Comparison of ENCODE assay signal across 21 cellular contexts in the genomic region with DNA sequence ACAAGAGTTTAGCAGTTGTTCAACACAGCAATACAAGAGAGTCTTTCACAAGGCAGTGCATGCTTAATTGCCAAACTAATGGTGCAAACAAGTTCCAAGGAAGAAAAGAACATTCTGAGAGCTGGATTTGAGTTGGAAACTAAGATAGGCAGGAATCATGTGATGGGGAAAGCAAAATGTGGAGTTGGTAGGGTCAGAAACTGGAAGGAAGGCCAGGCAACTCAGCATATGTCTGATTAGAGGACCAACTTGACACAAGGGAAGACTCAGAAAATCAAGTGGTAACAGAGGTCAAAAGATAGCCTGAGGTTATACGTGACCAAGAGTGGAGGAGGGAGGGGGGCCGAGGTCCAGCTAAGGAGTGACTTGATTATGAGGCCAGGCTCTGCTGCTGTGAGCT.
DNase-seq lines count a peak whose midpoint lies in the region; ATAC-seq, FAIRE-seq and TF ChIP-seq lines count a peak whose summit lies in the region.
"Had no signal": no experiment of that assay in that cellular context is flagged by ENCODE, and none has a peak within 500 bp of the region (broad histone marks: within the 10 kb centered on the region; RNA-seq: fewer than 3 reads in every experiment).

No MANE protein-coding gene starts in this region.

- H3K36me3 Mint-ChIP-seq in endodermal cell (ENCODE audit: low read depth): peaks cover 15% of the 10 kb centered on the region
- no peaks in the 10 kb centered on the region for H3K36me3 Mint-ChIP-seq in activated naive CD4-positive, alpha-beta T cell treated with anti-CD3 and anti-CD28 coated beads, Interleukin-2, amount 10 ng/mL, durations not matched to agents 7 days and 5 days

- H3K9me3 ChIP-seq in endodermal cell (ENCODE audit: control insufficient read depth, low read length): no peaks in the 10 kb centered on the region
- no peaks in the 10 kb centered on the region for H3K9me3 ChIP-seq in right lobe of liver
- H3K9me3 ChIP-seq in small intestine (ENCODE audit: control insufficient read depth, low read depth): no peaks in the 10 kb centered on the region

- H3K27ac ChIP-seq in endodermal cell (ENCODE audit: low read depth, low read length) (no peak overlapping the region), right lobe of liver (no peak overlapping the region), substantia nigra (ENCODE audit: low read depth, low read length, poor library complexity, severe bottlenecking) (peak overlapping the region; percentile 77), foreskin keratinocyte (no peak overlapping the region), small intestine (ENCODE audit: low read depth in 1 of 2, low read length in 1 of 2) (peak overlapping the region in 1 of 2 donors; percentile 9)
- H3K27ac ChIP-seq: HL-60, RWPE1 had no signal

- H3K27me3 ChIP-seq in endodermal cell (ENCODE audit: control insufficient read depth, insufficient read depth, low read length, poor library complexity, severe bottlenecking) (no peaks in the 10 kb centered on the region), right lobe of liver (no peaks in the 10 kb centered on the region), foreskin keratinocyte (no peaks in the 10 kb centered on the region), small intestine (ENCODE audit: control insufficient read depth in 2 of 2, insufficient read depth in 2 of 2, low read length in 2 of 2) (no peaks in the 10 kb centered on the region)

- ATAC-seq in right lobe of liver: peak in 3 of 4 donors; percentile 53 to 85 (median 54)
- no peak for ATAC-seq in foreskin keratinocyte
- no peak for ATAC-seq in HG03457 (IDR thresholded peaks at IDR 0.05; ENCODE audit: unreplicated experiment)

- H3K4me3 ChIP-seq in endodermal cell (ENCODE audit: low read length): no peak overlapping the region
- no peak overlapping the region for H3K4me3 ChIP-seq in right lobe of liver
- H3K4me3 ChIP-seq in small intestine (ENCODE audit: low read depth in 1 of 2, low read length in 2 of 2): no peak overlapping the region

- H3K27ac Mint-ChIP-seq in endodermal cell: peak overlapping the region; percentile 23
- no peak overlapping the region for H3K27ac Mint-ChIP-seq in activated naive CD4-positive, alpha-beta T cell treated with anti-CD3 and anti-CD28 coated beads, Interleukin-2, amount 10 ng/mL, durations not matched to agents 7 days and 5 days
- H3K27ac Mint-ChIP-seq: activated CD4-positive, alpha-beta T cell treated with anti-CD3 and anti-CD28 coated beads, Interleukin-2, amount 10 ng/mL, durations not matched to agents 7 days and 5 days; CD4-positive, alpha-beta memory T cell had no signal

- H3K4me1 Mint-ChIP-seq in endodermal cell: peaks cover 33% of the 10 kb centered on the region
- no peaks in the 10 kb centered on the region for H3K4me1 Mint-ChIP-seq in activated naive CD4-positive, alpha-beta T cell treated with anti-CD3 and anti-CD28 coated beads, Interleukin-2, amount 10 ng/mL, durations not matched to agents 7 days and 5 days
- H3K4me1 Mint-ChIP-seq: activated CD4-positive, alpha-beta T cell treated with anti-CD3 and anti-CD28 coated beads, Interleukin-2, amount 10 ng/mL, durations not matched to agents 7 days and 5 days; CD4-positive, alpha-beta memory T cell had no signal

- H3K4me1 ChIP-seq in endodermal cell (ENCODE audit: control insufficient read depth, insufficient read depth, low read length): peaks cover 4% of the 10 kb centered on the region
- H3K4me1 ChIP-seq in right lobe of liver: no peaks in the 10 kb centered on the region
- no peaks in the 10 kb centered on the region for H3K4me1 ChIP-seq in foreskin keratinocyte
- peaks cover 2 to 6% of the 10 kb centered on the region in 2 donors for H3K4me1 ChIP-seq in small intestine (ENCODE audit: control insufficient read depth in 2 of 2, insufficient read depth in 1 of 2, low read depth in 1 of 2, low read length in 1 of 2)

- CTCF ChIA-PET in activated naive CD4-positive, alpha-beta T cell treated with anti-CD3 and anti-CD28 coated beads, Interleukin-2, amount 10 ng/mL, durations not matched to agents 7 days and 5 days (lab: Charles Lee): no interaction called here

- intact Hi-C loops in right lobe of liver (cut with DNase I): no loop called here

- no peaks in the 10 kb centered on the region for H3K9me3 Mint-ChIP-seq in endodermal cell
- H3K9me3 Mint-ChIP-seq in activated naive CD4-positive, alpha-beta T cell treated with anti-CD3 and anti-CD28 coated beads, Interleukin-2, amount 10 ng/mL, durations not matched to agents 7 days and 5 days: no peaks in the 10 kb centered on the region
- H3K9me3 Mint-ChIP-seq: activated CD4-positive, alpha-beta T cell treated with anti-CD3 and anti-CD28 coated beads, Interleukin-2, amount 10 ng/mL, durations not matched to agents 7 days and 5 days had no signal

- in situ Hi-C loops in SK-MEL-5 (cut with HindIII; ENCODE audit: low pct_unique_long_range_greater_than_20kb, low sequenced_read_pairs): no loop called here

- no peak overlapping the region for H3K4me3 Mint-ChIP-seq in endodermal cell
- no peak overlapping the region for H3K4me3 Mint-ChIP-seq in activated naive CD4-positive, alpha-beta T cell treated with anti-CD3 and anti-CD28 coated beads, Interleukin-2, amount 10 ng/mL, durations not matched to agents 7 days and 5 days
- H3K4me3 Mint-ChIP-seq: activated CD4-positive, alpha-beta T cell treated with anti-CD3 and anti-CD28 coated beads, Interleukin-2, amount 10 ng/mL, durations not matched to agents 7 days and 5 days; CD4-positive, alpha-beta memory T cell had no signal

- H3K9ac ChIP-seq in endodermal cell (ENCODE audit: extremely low read depth, low read length, poor library complexity, severe bottlenecking): no peak overlapping the region

- TF ChIP-seq CTCF in endodermal cell (conservative IDR thresholded peaks at IDR 0.05) (no peak), right lobe of liver (IDR thresholded peaks at IDR 0.05) (no peak), foreskin keratinocyte (conservative IDR thresholded peaks at IDR 0.05) (no peak)

- FAIRE-seq in small intestine (lab: Jason Lieb, UNC): no peak

- no peak for TF ChIP-seq POLR2A in right lobe of liver (IDR thresholded peaks at IDR 0.05)

- 87 to 91% methylated on average over 2 of the region's 2 CpGs for WGBS in endodermal cell (ENCODE audit: insufficient coverage in 1 of 2, insufficient read length in 1 of 2), 2 experiments
- 58% methylated on average over 2 of the region's 2 CpGs for WGBS in right lobe of liver (ENCODE audit: insufficient coverage, low coverage, low lambda C conversion rate, missing lambda C conversion rate)
- 69 to 75% (median 71%) methylated on average over 2 of the region's 2 CpGs for WGBS in small intestine, 3 donors

- peak; percentile 62 for DNase-seq in SK-MEL-5 (ENCODE audit: low read depth, low spot score)
- no peak for DNase-seq in endodermal cell
- no peak for DNase-seq in right lobe of liver
- DNase-seq in substantia nigra (lab: John Stamatoyannopoulos, UW): peak in 5 of 49 donors; percentile 8 to 40 (median 18)
- DNase-seq in activated naive CD4-positive, alpha-beta T cell treated with anti-CD3 and anti-CD28 coated beads, Interleukin-2, amount 10 ng/mL, durations not matched to agents 7 days and 5 days: no peak
- DNase-seq in foreskin keratinocyte: no peak
- DNase-seq in small intestine: no peak
- DNase-seq: activated CD4-positive, alpha-beta T cell treated with anti-CD3 and anti-CD28 coated beads, Interleukin-2, amount 10 ng/mL, durations not matched to agents 7 days and 5 days; activated gamma-delta T cell treated with Interleukin-2 at 50 U/mL for 16 hours; amniotic stem cell; CD4-positive, alpha-beta memory T cell; cerebellar nuclear complex; DMS153; effector memory CD4-positive, alpha-beta T cell; GF-D8; mesendoderm; NCI-H1694; trophoblast cell had no signal

- peaks cover 3% of the 10 kb centered on the region for H3K36me3 ChIP-seq in endodermal cell (ENCODE audit: control insufficient read depth, insufficient read depth, low read length)
- H3K36me3 ChIP-seq in right lobe of liver: no peaks in the 10 kb centered on the region
- H3K36me3 ChIP-seq in small intestine (ENCODE audit: control insufficient read depth in 2 of 2, insufficient read depth in 2 of 2, low read length in 2 of 2): no peaks in the 10 kb centered on the region

- H3K27me3 Mint-ChIP-seq in endodermal cell (ENCODE audit: insufficient read depth): no peaks in the 10 kb centered on the region
- H3K27me3 Mint-ChIP-seq in activated naive CD4-positive, alpha-beta T cell treated with anti-CD3 and anti-CD28 coated beads, Interleukin-2, amount 10 ng/mL, durations not matched to agents 7 days and 5 days: no peaks in the 10 kb centered on the region
- H3K27me3 Mint-ChIP-seq: activated CD4-positive, alpha-beta T cell treated with anti-CD3 and anti-CD28 coated beads, Interleukin-2, amount 10 ng/mL, durations not matched to agents 7 days and 5 days; CD4-positive, alpha-beta memory T cell had no signal

Comparison
In these comparisons a context has a peak if more than half of its experiments do, and no peak if none do; other contexts are left out.
1. ATAC-seq: peak in right lobe of liver (3 of 4); none in foreskin keratinocyte (single experiment) and HG03457 (single experiment).